Comparison of ENCODE assay signal across 1 cellular context in the genomic region with DNA sequence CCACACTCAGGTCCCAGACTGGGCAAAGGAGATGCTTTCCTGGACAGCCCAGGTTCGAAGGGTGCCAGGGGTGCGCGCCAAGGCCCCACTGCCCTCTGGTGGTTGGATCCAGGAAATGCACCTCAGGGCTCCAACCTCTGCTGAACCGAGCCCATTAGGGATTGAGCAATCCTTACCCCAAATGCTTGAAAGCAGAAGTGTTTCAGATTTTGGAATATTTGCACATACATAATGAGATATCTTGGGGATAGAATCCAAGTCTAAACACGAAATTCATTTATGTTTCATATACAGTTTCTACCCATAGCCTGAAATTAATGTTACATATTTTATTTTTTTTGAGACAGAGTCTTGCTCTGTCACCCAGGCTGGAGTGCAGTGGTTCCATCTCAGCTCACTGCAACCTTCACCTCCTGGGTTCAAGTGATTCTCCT.
A peak's percentile ranks its signal among the peaks of the same experiment; 100 is the strongest.
TF ChIP-seq lines count a peak whose summit lies in the region.

No MANE protein-coding gene starts in this region.

TF ChIP-seq in HepG2, 621 proteins besides CTCF, POLR2A, EP300 and RAD21 (continued from another document and continues in another):
- TF ChIP-seq NFYC (CRISPR knock-in tag; IDR thresholded peaks at IDR 0.05) (no peak), MLLT10 (CRISPR knock-in tag; IDR thresholded peaks at IDR 0.05) (no peak), FOXA3 (CRISPR knock-in tag; IDR thresholded peaks at IDR 0.05) (no peak), MED8 (CRISPR knock-in tag; IDR thresholded peaks at IDR 0.05; ENCODE audit: insufficient replicate concordance) (no peak), ZKSCAN5 (CRISPR knock-in tag; IDR thresholded peaks at IDR 0.05) (no peak), ZNF720 (CRISPR knock-in tag; IDR thresholded peaks at IDR 0.05) (no peak), ZNF800 (CRISPR knock-in tag; IDR thresholded peaks at IDR 0.05) (no peak), ZNF652 (CRISPR knock-in tag; IDR thresholded peaks at IDR 0.05; ENCODE audit: borderline replicate concordance, low read depth) (no peak), ZNF468 (CRISPR knock-in tag; IDR thresholded peaks at IDR 0.05) (no peak), ARNTL (CRISPR knock-in tag; IDR thresholded peaks at IDR 0.05) (no peak), ARHGAP35 (CRISPR knock-in tag; IDR thresholded peaks at IDR 0.05; ENCODE audit: borderline replicate concordance) (no peak), THYN1 (CRISPR knock-in tag; IDR thresholded peaks at IDR 0.05; ENCODE audit: borderline replicate concordance, low read depth) (no peak), DDIT3 (CRISPR knock-in tag; IDR thresholded peaks at IDR 0.05) (no peak), TAF1 (CRISPR knock-in tag; IDR thresholded peaks at IDR 0.05) (no peak), MYC (CRISPR knock-in tag; IDR thresholded peaks at IDR 0.05; ENCODE audit: borderline replicate concordance) (no peak), ELF4 (CRISPR knock-in tag; IDR thresholded peaks at IDR 0.05; ENCODE audit: borderline replicate concordance) (no peak), HMGXB4 (CRISPR knock-in tag; IDR thresholded peaks at IDR 0.05; ENCODE audit: borderline replicate concordance in 1 of 2, low read depth in 1 of 2) (peak; percentile 26 to 74; a peak in 3 of 4 replicates), RFX1 (IDR thresholded peaks at IDR 0.05) (no peak), ZBTB21 (CRISPR knock-in tag; IDR thresholded peaks at IDR 0.05) (no peak), ZNF335 (CRISPR knock-in tag; IDR thresholded peaks at IDR 0.05) (no peak), XBP1 (CRISPR knock-in tag; IDR thresholded peaks at IDR 0.05) (no peak), BHLHE40 (IDR thresholded peaks at IDR 0.05; ENCODE audit: low read length) (no peak), DR1 (CRISPR knock-in tag; IDR thresholded peaks at IDR 0.05) (no peak), FIP1L1 (IDR thresholded peaks at IDR 0.05; ENCODE audit: borderline replicate concordance, insufficient read depth, low read depth, low read length) (no peak), ZFP1 (CRISPR knock-in tag; IDR thresholded peaks at IDR 0.05) (0 out of 2 replicates have a peak, but pooled peaks have one; percentile 60), KDM4B (CRISPR knock-in tag; IDR thresholded peaks at IDR 0.05) (no peak), ZMAT3 (CRISPR knock-in tag; conservative IDR thresholded peaks at IDR 0.05) (no peak), ZMYM2 (CRISPR knock-in tag; IDR thresholded peaks at IDR 0.05) (no peak), ETV6 (CRISPR knock-in tag; conservative IDR thresholded peaks at IDR 0.05) (no peak), THAP7 (CRISPR knock-in tag; IDR thresholded peaks at IDR 0.05) (no peak), ZNF329 (CRISPR knock-in tag; IDR thresholded peaks at IDR 0.05; ENCODE audit: low read depth) (no peak)
- TF ChIP-seq, protein P1, sequence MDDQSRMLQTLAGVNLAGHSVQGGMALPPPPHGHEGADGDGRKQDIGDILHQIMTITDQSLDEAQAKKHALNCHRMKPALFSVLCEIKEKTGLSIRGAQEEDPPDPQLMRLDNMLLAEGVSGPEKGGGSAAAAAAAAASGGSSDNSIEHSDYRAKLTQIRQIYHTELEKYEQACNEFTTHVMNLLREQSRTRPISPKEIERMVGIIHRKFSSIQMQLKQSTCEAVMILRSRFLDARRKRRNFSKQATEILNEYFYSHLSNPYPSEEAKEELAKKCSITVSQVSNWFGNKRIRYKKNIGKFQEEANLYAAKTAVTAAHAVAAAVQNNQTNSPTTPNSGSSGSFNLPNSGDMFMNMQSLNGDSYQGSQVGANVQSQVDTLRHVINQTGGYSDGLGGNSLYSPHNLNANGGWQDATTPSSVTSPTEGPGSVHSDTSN (CRISPR knock-in tag; IDR thresholded peaks at IDR 0.05; ENCODE audit: borderline replicate concordance): no peak
- TF ChIP-seq, protein P2, sequence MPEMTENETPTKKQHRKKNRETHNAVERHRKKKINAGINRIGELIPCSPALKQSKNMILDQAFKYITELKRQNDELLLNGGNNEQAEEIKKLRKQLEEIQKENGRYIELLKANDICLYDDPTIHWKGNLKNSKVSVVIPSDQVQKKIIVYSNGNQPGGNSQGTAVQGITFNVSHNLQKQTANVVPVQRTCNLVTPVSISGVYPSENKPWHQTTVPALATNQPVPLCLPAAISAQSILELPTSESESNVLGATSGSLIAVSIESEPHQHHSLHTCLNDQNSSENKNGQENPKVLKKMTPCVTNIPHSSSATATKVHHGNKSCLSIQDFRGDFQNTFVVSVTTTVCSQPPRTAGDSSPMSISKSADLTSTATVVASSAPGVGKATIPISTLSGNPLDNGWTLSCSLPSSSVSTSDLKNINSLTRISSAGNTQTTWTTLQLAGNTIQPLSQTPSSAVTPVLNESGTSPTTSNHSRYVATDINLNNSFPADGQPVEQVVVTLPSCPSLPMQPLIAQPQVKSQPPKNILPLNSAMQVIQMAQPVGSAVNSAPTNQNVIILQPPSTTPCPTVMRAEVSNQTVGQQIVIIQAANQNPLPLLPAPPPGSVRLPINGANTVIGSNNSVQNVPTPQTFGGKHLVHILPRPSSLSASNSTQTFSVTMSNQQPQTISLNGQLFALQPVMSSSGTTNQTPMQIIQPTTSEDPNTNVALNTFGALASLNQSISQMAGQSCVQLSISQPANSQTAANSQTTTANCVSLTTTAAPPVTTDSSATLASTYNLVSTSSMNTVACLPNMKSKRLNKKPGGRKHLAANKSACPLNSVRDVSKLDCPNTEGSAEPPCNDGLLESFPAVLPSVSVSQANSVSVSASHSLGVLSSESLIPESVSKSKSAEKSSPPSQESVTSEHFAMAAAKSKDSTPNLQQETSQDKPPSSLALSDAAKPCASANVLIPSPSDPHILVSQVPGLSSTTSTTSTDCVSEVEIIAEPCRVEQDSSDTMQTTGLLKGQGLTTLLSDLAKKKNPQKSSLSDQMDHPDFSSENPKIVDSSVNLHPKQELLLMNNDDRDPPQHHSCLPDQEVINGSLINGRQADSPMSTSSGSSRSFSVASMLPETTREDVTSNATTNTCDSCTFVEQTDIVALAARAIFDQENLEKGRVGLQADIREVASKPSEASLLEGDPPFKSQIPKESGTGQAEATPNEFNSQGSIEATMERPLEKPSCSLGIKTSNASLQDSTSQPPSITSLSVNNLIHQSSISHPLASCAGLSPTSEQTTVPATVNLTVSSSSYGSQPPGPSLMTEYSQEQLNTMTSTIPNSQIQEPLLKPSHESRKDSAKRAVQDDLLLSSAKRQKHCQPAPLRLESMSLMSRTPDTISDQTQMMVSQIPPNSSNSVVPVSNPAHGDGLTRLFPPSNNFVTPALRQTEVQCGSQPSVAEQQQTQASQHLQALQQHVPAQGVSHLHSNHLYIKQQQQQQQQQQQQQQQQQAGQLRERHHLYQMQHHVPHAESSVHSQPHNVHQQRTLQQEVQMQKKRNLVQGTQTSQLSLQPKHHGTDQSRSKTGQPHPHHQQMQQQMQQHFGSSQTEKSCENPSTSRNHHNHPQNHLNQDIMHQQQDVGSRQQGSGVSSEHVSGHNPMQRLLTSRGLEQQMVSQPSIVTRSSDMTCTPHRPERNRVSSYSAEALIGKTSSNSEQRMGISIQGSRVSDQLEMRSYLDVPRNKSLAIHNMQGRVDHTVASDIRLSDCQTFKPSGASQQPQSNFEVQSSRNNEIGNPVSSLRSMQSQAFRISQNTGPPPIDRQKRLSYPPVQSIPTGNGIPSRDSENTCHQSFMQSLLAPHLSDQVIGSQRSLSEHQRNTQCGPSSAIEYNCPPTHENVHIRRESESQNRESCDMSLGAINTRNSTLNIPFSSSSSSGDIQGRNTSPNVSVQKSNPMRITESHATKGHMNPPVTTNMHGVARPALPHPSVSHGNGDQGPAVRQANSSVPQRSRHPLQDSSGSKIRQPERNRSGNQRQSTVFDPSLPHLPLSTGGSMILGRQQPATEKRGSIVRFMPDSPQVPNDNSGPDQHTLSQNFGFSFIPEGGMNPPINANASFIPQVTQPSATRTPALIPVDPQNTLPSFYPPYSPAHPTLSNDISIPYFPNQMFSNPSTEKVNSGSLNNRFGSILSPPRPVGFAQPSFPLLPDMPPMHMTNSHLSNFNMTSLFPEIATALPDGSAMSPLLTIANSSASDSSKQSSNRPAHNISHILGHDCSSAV (CRISPR knock-in tag; IDR thresholded peaks at IDR 0.05; ENCODE audit: borderline replicate concordance): no peak
- TF ChIP-seq, protein P3, sequence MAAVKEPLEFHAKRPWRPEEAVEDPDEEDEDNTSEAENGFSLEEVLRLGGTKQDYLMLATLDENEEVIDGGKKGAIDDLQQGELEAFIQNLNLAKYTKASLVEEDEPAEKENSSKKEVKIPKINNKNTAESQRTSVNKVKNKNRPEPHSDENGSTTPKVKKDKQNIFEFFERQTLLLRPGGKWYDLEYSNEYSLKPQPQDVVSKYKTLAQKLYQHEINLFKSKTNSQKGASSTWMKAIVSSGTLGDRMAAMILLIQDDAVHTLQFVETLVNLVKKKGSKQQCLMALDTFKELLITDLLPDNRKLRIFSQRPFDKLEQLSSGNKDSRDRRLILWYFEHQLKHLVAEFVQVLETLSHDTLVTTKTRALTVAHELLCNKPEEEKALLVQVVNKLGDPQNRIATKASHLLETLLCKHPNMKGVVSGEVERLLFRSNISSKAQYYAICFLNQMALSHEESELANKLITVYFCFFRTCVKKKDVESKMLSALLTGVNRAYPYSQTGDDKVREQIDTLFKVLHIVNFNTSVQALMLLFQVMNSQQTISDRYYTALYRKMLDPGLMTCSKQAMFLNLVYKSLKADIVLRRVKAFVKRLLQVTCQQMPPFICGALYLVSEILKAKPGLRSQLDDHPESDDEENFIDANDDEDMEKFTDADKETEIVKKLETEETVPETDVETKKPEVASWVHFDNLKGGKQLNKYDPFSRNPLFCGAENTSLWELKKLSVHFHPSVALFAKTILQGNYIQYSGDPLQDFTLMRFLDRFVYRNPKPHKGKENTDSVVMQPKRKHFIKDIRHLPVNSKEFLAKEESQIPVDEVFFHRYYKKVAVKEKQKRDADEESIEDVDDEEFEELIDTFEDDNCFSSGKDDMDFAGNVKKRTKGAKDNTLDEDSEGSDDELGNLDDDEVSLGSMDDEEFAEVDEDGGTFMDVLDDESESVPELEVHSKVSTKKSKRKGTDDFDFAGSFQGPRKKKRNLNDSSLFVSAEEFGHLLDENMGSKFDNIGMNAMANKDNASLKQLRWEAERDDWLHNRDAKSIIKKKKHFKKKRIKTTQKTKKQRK (IDR thresholded peaks at IDR 0.05; ENCODE audit: low read length): no peak
- TF ChIP-seq, protein P4, sequence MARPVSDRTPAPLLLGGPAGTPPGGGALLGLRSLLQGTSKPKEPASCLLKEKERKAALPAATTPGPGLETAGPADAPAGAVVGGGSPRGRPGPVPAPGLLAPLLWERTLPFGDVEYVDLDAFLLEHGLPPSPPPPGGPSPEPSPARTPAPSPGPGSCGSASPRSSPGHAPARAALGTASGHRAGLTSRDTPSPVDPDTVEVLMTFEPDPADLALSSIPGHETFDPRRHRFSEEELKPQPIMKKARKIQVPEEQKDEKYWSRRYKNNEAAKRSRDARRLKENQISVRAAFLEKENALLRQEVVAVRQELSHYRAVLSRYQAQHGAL (CRISPR knock-in tag; IDR thresholded peaks at IDR 0.05; ENCODE audit: not compliant biosample characterization): no peak
- TF ChIP-seq, protein P5, sequence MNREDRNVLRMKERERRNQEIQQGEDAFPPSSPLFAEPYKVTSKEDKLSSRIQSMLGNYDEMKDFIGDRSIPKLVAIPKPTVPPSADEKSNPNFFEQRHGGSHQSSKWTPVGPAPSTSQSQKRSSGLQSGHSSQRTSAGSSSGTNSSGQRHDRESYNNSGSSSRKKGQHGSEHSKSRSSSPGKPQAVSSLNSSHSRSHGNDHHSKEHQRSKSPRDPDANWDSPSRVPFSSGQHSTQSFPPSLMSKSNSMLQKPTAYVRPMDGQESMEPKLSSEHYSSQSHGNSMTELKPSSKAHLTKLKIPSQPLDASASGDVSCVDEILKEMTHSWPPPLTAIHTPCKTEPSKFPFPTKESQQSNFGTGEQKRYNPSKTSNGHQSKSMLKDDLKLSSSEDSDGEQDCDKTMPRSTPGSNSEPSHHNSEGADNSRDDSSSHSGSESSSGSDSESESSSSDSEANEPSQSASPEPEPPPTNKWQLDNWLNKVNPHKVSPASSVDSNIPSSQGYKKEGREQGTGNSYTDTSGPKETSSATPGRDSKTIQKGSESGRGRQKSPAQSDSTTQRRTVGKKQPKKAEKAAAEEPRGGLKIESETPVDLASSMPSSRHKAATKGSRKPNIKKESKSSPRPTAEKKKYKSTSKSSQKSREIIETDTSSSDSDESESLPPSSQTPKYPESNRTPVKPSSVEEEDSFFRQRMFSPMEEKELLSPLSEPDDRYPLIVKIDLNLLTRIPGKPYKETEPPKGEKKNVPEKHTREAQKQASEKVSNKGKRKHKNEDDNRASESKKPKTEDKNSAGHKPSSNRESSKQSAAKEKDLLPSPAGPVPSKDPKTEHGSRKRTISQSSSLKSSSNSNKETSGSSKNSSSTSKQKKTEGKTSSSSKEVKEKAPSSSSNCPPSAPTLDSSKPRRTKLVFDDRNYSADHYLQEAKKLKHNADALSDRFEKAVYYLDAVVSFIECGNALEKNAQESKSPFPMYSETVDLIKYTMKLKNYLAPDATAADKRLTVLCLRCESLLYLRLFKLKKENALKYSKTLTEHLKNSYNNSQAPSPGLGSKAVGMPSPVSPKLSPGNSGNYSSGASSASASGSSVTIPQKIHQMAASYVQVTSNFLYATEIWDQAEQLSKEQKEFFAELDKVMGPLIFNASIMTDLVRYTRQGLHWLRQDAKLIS (CRISPR knock-in tag; IDR thresholded peaks at IDR 0.05): no peak
